Comparison of ENCODE assay signal across 8 cellular contexts in the genomic region with DNA sequence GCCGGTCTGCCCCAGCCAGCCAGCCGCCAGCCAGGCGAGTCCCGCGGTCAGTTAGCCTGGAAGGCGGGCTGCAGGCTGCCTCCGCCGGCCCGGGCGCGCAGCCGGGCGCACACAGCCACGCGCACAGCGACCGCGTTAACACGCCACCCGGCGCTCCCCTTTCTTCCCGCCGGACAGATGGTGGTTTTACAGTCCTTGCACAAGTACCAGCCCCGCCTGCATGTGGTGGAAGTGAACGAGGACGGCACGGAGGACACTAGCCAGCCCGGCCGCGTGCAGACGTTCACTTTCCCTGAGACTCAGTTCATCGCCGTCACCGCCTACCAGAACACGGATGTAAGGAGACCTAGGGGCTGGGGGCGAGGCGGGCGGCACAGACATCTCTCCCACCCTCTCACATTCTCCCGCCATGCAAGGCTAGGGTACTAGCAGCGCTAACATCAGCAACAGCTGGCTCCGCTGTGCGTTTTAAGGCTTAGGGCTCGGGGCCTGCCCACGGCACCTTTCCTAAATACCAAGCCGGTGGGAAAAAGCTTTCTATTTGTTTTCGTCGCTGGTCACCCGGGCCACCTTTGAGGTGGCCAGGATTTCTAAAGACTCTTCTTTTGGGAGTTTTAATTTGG. TPM values are rescaled to one million over a fixed set of nuclear protein-coding genes. Genes with fewer than 3 reads are reported as not detected.
DNase-seq lines count a peak whose midpoint lies in the region; ATAC-seq, FAIRE-seq and TF ChIP-seq lines count a peak whose summit lies in the region.

No MANE protein-coding gene starts in this region.

- H3K27me3 ChIP-seq in DOHH2 (ENCODE audit: control insufficient read depth, low read length) (peaks cover 58% of the 10 kb centered on the region), HL-60 (ENCODE audit: insufficient read depth, poor library complexity, severe bottlenecking) (peaks cover 88% of the 10 kb centered on the region), adrenal gland (peaks cover 94% of the 10 kb centered on the region)
- peaks cover 12 to 70% of the 10 kb centered on the region in 2 donors for H3K27me3 ChIP-seq in naive thymus-derived CD4-positive, alpha-beta T cell (ENCODE audit: control insufficient read depth in 2 of 2, insufficient read depth in 2 of 2, low read length in 2 of 2)

- no peak for FAIRE-seq in D721Med (lab: Jason Lieb, UNC)

- TF ChIP-seq CTCF in DOHH2 (IDR thresholded peaks at IDR 0.05; ENCODE audit: low read depth, low read length, poor library complexity, severe bottlenecking) (no peak), HL-60 (IDR thresholded peaks at IDR 0.05; ENCODE audit: insufficient read depth, low read length) (no peak), D721Med (IDR thresholded peaks at IDR 0.05; ENCODE audit: insufficient read depth, missing control alignments) (no peak), adrenal gland (IDR thresholded peaks at IDR 0.05) (no peak)

- intact Hi-C loops in naive thymus-derived CD4-positive, alpha-beta T cell (cut with micrococcal nuclease): loop anchor here (5.0 to 10.0 kb wide), 4 partner anchors 112 to 533 kb away; a partner anchor contains a TSS
- intact Hi-C loops in adrenal gland (cut with DNase I): no loop called here

- H3K4me3 ChIP-seq in DOHH2 (ENCODE audit: low read length) (peak overlapping the region; percentile 48), HL-60 (replicated peaks; ENCODE audit: insufficient read depth, low read length) (peak overlapping the region; percentile 5), adrenal gland (no peak overlapping the region)
- H3K4me3 ChIP-seq in naive thymus-derived CD4-positive, alpha-beta T cell (ENCODE audit: low read length): no peak overlapping the region

- H3K4me1 ChIP-seq in DOHH2 (ENCODE audit: control insufficient read depth, low read length) (peaks cover 37% of the 10 kb centered on the region), adrenal gland (replicated peaks in 1 of 2) (peaks cover 13 to 36% of the 10 kb centered on the region in 2 donors)
- H3K4me1 ChIP-seq in naive thymus-derived CD4-positive, alpha-beta T cell (ENCODE audit: control insufficient read depth in 2 of 2, insufficient read depth in 2 of 2, low read length in 2 of 2): peaks cover 23 to 37% of the 10 kb centered on the region in 2 donors

- H3K36me3 ChIP-seq in DOHH2 (ENCODE audit: control insufficient read depth, low read length) (no peaks in the 10 kb centered on the region), adrenal gland (replicated peaks in 1 of 2) (no peaks in the 10 kb centered on the region)
- no peaks in the 10 kb centered on the region for H3K36me3 ChIP-seq in naive thymus-derived CD4-positive, alpha-beta T cell (ENCODE audit: control insufficient read depth in 2 of 3, insufficient read depth in 3 of 3, low read length in 3 of 3)

- CTCF ChIA-PET in naive thymus-derived CD4-positive, alpha-beta T cell (lab: Charles Lee): no interaction called here

- peaks cover 51% of the 10 kb centered on the region for H3K4me1 Mint-ChIP-seq in activated naive CD8-positive, alpha-beta T cell treated with anti-CD3 and anti-CD28 coated beads, Interleukin-2, amount 10 ng/mL, durations not matched to agents 7 days and 5 days
- H3K4me1 Mint-ChIP-seq in naive thymus-derived CD4-positive, alpha-beta T cell: peaks cover 33 to 60% (median 54%) of the 10 kb centered on the region in 7 donors

- no peaks in the 10 kb centered on the region for H3K9me2 ChIP-seq in DOHH2 (replicated peaks; ENCODE audit: control insufficient read depth, low read length)

- POLR2A ChIA-PET in activated naive CD8-positive, alpha-beta T cell treated with anti-CD3 and anti-CD28 coated beads, Interleukin-2, amount 10 ng/mL, durations not matched to agents 7 days and 5 days (lab: Charles Lee): no interaction called here
- POLR2A ChIA-PET in naive thymus-derived CD4-positive, alpha-beta T cell (lab: Charles Lee): no interaction called here

- no peak overlapping the region for H3K27ac Mint-ChIP-seq in activated naive CD8-positive, alpha-beta T cell treated with anti-CD3 and anti-CD28 coated beads, Interleukin-2, amount 10 ng/mL, durations not matched to agents 7 days and 5 days
- H3K27ac Mint-ChIP-seq in naive thymus-derived CD4-positive, alpha-beta T cell: peak overlapping the region in 2 of 9 donors; percentile 58 to 60

- TF ChIP-seq POLR2A in adrenal gland (IDR thresholded peaks at IDR 0.05): no peak

- ATAC-seq in activated naive CD8-positive, alpha-beta T cell treated with anti-CD3 and anti-CD28 coated beads, Interleukin-2, amount 10 ng/mL, durations not matched to agents 7 days and 5 days (ENCODE audit: low read depth): no peak
- ATAC-seq in naive thymus-derived CD4-positive, alpha-beta T cell: no peak
- no peak for ATAC-seq in HG03521 (IDR thresholded peaks at IDR 0.05; ENCODE audit: unreplicated experiment)
- ATAC-seq in HG03108 (IDR thresholded peaks at IDR 0.05; ENCODE audit: unreplicated experiment): no peak

- peak overlapping the region; percentile 53 for H3K4me2 ChIP-seq in DOHH2 (ENCODE audit: low read length)

- peak in 1 of 2 experiments; percentile 44 for DNase-seq in HL-60 (ENCODE audit: low read depth in 1 of 2, low spot score in 1 of 2)
- peak; percentile 48 for DNase-seq in activated naive CD8-positive, alpha-beta T cell treated with anti-CD3 and anti-CD28 coated beads, Interleukin-2, amount 10 ng/mL, durations not matched to agents 7 days and 5 days
- DNase-seq in naive thymus-derived CD4-positive, alpha-beta T cell: peak in 1 of 9 donors; percentile 34
- no peak for DNase-seq in D721Med (ENCODE audit: insufficient read length, low spot score)
- DNase-seq in adrenal gland: no peak

- H3K4me3 Mint-ChIP-seq in activated naive CD8-positive, alpha-beta T cell treated with anti-CD3 and anti-CD28 coated beads, Interleukin-2, amount 10 ng/mL, durations not matched to agents 7 days and 5 days: peak overlapping the region; percentile 78
- H3K4me3 Mint-ChIP-seq in naive thymus-derived CD4-positive, alpha-beta T cell: peak overlapping the region in 7 of 10 donors; percentile 22 to 89 (median 62)

- no peaks in the 10 kb centered on the region for H3F3A ChIP-seq in DOHH2 (ENCODE audit: control insufficient read depth, insufficient read depth)

- H3K9me3 ChIP-seq in DOHH2 (ENCODE audit: control insufficient read depth, insufficient read depth, low read length) (0 out of 2 replicates have a peak, but pooled peaks cover 4% of the 10 kb centered on the region), adrenal gland (replicated peaks in 1 of 3) (no peaks in the 10 kb centered on the region)
- no peaks in the 10 kb centered on the region for H3K9me3 ChIP-seq in naive thymus-derived CD4-positive, alpha-beta T cell (ENCODE audit: control insufficient read depth in 2 of 3, low read length in 3 of 3)

- H3K79me2 ChIP-seq in DOHH2 (ENCODE audit: control insufficient read depth, low read length): no peaks in the 10 kb centered on the region

- H3K27me3 Mint-ChIP-seq in activated naive CD8-positive, alpha-beta T cell treated with anti-CD3 and anti-CD28 coated beads, Interleukin-2, amount 10 ng/mL, durations not matched to agents 7 days and 5 days: peaks cover 86% of the 10 kb centered on the region
- peaks cover 82 to 89% (median 87%) of the 10 kb centered on the region in 5 donors for H3K27me3 Mint-ChIP-seq in naive thymus-derived CD4-positive, alpha-beta T cell

- H3K27ac ChIP-seq in DOHH2 (ENCODE audit: low read depth, low read length): no peak overlapping the region
- no peak overlapping the region for H3K27ac ChIP-seq in HL-60 (replicated peaks)
- H3K27ac ChIP-seq in naive thymus-derived CD4-positive, alpha-beta T cell (ENCODE audit: low read depth, low read length): no peak overlapping the region
- H3K27ac ChIP-seq in adrenal gland: no peak overlapping the region

- H4K20me1 ChIP-seq in DOHH2 (ENCODE audit: control insufficient read depth, insufficient read depth, low read depth, low read length): no peaks in the 10 kb centered on the region

- peaks cover under 1% of the 10 kb centered on the region for H3K36me3 Mint-ChIP-seq in activated naive CD8-positive, alpha-beta T cell treated with anti-CD3 and anti-CD28 coated beads, Interleukin-2, amount 10 ng/mL, durations not matched to agents 7 days and 5 days
- H3K36me3 Mint-ChIP-seq in naive thymus-derived CD4-positive, alpha-beta T cell: peaks cover 0 to 6% (median 0%) of the 10 kb centered on the region in 5 donors

- H3K9me3 Mint-ChIP-seq in activated naive CD8-positive, alpha-beta T cell treated with anti-CD3 and anti-CD28 coated beads, Interleukin-2, amount 10 ng/mL, durations not matched to agents 7 days and 5 days: no peaks in the 10 kb centered on the region
- peaks cover 0 to 12% (median 0%) of the 10 kb centered on the region in 11 donors for H3K9me3 Mint-ChIP-seq in naive thymus-derived CD4-positive, alpha-beta T cell

- WGBS in adrenal gland, 4 donors: 9 to 12% (median 10%) methylated on average over 22 to 48 of the region's 48 CpGs

RNA-seq across cellular contexts. Expression of a gene that starts 2.7 kb away (rescaled TPM):
- not detected for total RNA-seq in activated naive CD8-positive, alpha-beta T cell treated with anti-CD3 and anti-CD28 coated beads, Interleukin-2, amount 10 ng/mL, durations not matched to agents 7 days and 5 days
- total RNA-seq in naive thymus-derived CD4-positive, alpha-beta T cell: under 1 TPM in 1 of 5 experiments, not detected in 4; 0.02 TPM
- polyA plus RNA-seq in naive thymus-derived CD4-positive, alpha-beta T cell: not detected
- total RNA-seq in adrenal gland: under 1 TPM in 2 of 8 donors, not detected in 6; 0.04 to 0.64 TPM
- not detected for polyA plus RNA-seq in adrenal gland

Comparison
In these comparisons a context has a peak if more than half of its experiments do, and no peak if none do; other contexts are left out.
1. H3K4me3 ChIP-seq: peak in DOHH2 (single experiment) and HL-60 (single experiment); none in naive thymus-derived CD4-positive, alpha-beta T cell (single experiment) and adrenal gland (0 of 4).
2. intact Hi-C loops: an anchor here in naive thymus-derived CD4-positive, alpha-beta T cell (5.0 to 10.0 kb wide); none called in adrenal gland.